9 cellular contexts compared by ENCODE assay signal in genomic region chr2:38722271-38723115, GRCh38. TPM values are rescaled to one million over a fixed set of nuclear protein-coding genes. Genes with fewer than 3 reads are reported as not detected.
DNase-seq lines count a peak whose midpoint lies in the region; ATAC-seq, FAIRE-seq and TF ChIP-seq lines count a peak whose summit lies in the region.
"Had no signal": no experiment of that assay in that cellular context is flagged by ENCODE, and none has a peak within 500 bp of the region (broad histone marks: within the 10 kb centered on the region; RNA-seq: fewer than 3 reads in every experiment).

No MANE protein-coding gene starts in this region.

- intact Hi-C loops in heart right ventricle (cut with DNase I) (loop anchor here in 8 of 10 donors (5.0 to 10.0 kb wide), 5 partner anchors 120 to 408 kb away; partner anchors contain the start of gene HNRNPLL (in 5 of the 8)), tibial artery (cut with DNase I; ENCODE audit: low total_unique reads) (no loop called here), lower lobe of right lung (cut with DNase I) (no loop called here)

- H3K4me1 ChIP-seq in A549: peaks cover 17% of the 10 kb centered on the region; the same call in 1 of the 3 replicates
- H3K4me1 ChIP-seq in SJCRH30: peaks cover 22% of the 10 kb centered on the region
- peaks cover 0 to 38% (median 19%) of the 10 kb centered on the region in 9 donors for H3K4me1 ChIP-seq in heart right ventricle
- peaks cover 0 to 24% (median 15%) of the 10 kb centered on the region in 4 donors for H3K4me1 ChIP-seq in tibial artery
- H3K4me1 ChIP-seq in lower lobe of right lung: peaks cover 22% of the 10 kb centered on the region
- peaks cover 17% of the 10 kb centered on the region for H3K4me1 ChIP-seq in osteoblast (ENCODE audit: insufficient read depth, low read length)

- H4K20me1 ChIP-seq in osteoblast (ENCODE audit: insufficient read depth, low read length): no peaks in the 10 kb centered on the region

- H3K27ac ChIP-seq in A549 (peak overlapping the region in 1 of 2 experiments; percentile 30; a peak in 3 of 6 replicates), SJCRH30 (no peak overlapping the region), heart right ventricle (peak overlapping the region in 8 of 10 donors; percentile 7 to 58 (median 54)), tibial artery (peak overlapping the region; percentile 31 to 41), lower lobe of right lung (no peak overlapping the region), RWPE1 (no peak overlapping the region), osteoblast (ENCODE audit: low read depth, low read length) (no peak overlapping the region)

- no peak for TF ChIP-seq RAD21 in A549 (conservative IDR thresholded peaks at IDR 0.05 in 1 of 2, IDR thresholded peaks at IDR 0.05 in 1 of 2)

- 85% methylated on average over 10 of the region's 10 CpGs for WGBS in A549 (ENCODE audit: missing lambda C conversion rate)
- 41 to 47% methylated on average over 10 of the region's 10 CpGs for WGBS in heart right ventricle, 2 donors

- TF ChIP-seq CTCF in A549 (IDR thresholded peaks at IDR 0.05): no peak
- no peak for TF ChIP-seq CTCF in heart right ventricle (IDR thresholded peaks at IDR 0.05)
- TF ChIP-seq CTCF in tibial artery (IDR thresholded peaks at IDR 0.05): no peak
- TF ChIP-seq CTCF in lower lobe of right lung (IDR thresholded peaks at IDR 0.05): no peak
- no peak for TF ChIP-seq CTCF in RWPE1 (conservative IDR thresholded peaks at IDR 0.05; ENCODE audit: low read depth)
- TF ChIP-seq CTCF in osteoblast (IDR thresholded peaks at IDR 0.05; ENCODE audit: extremely low read depth, low read depth, low read length): no peak

- H3K27me3 ChIP-seq in SJCRH30 (no peaks in the 10 kb centered on the region), heart right ventricle (no peaks in the 10 kb centered on the region), tibial artery (no peaks in the 10 kb centered on the region), lower lobe of right lung (ENCODE audit: low read depth) (no peaks in the 10 kb centered on the region), osteoblast (ENCODE audit: insufficient read depth, low read length) (no peaks in the 10 kb centered on the region)

- FAIRE-seq in A549 (lab: Jason Lieb, UNC): no peak
- FAIRE-seq: TTC549 had no signal

- no peak for DNase-seq in A549 (ENCODE audit: low read depth in 1 of 2, low spot score in 1 of 2)
- peak; percentile 31 to 58 for DNase-seq in SJCRH30
- DNase-seq in heart right ventricle: no peak
- DNase-seq in tibial artery: peak; percentile 14 to 42
- DNase-seq in lower lobe of right lung: no peak
- no peak for DNase-seq in RWPE1 (ENCODE audit: low spot score)
- DNase-seq in osteoblast (ENCODE audit: insufficient read length, low spot score, missing footprints): no peak

- CTCF ChIA-PET in A549 (lab: Yijun Ruan, JAX): interaction anchor here (0.7 to 26.7 kb wide), 11 partner anchors 9 to 186 kb away, joined by 3 to 423 read pairs (median 4); partner anchors contain the start of gene HNRNPLL
- CTCF ChIA-PET in RWPE1 (lab: Yijun Ruan, JAX): no interaction called here

- H3K36me3 ChIP-seq in SJCRH30: no peaks in the 10 kb centered on the region
- peaks cover 0 to 8% (median 0%) of the 10 kb centered on the region in 9 donors for H3K36me3 ChIP-seq in heart right ventricle
- H3K36me3 ChIP-seq in tibial artery: no peaks in the 10 kb centered on the region
- H3K36me3 ChIP-seq in lower lobe of right lung: no peaks in the 10 kb centered on the region
- H3K36me3 ChIP-seq in osteoblast (ENCODE audit: insufficient read depth, low read length): no peaks in the 10 kb centered on the region

- no peaks in the 10 kb centered on the region for H3K79me2 ChIP-seq in osteoblast (ENCODE audit: insufficient read depth, low read length)

- no peak for TF ChIP-seq POLR2A in A549 (IDR thresholded peaks at IDR 0.05; ENCODE audit: low read length)

- POLR2A ChIA-PET in A549 (lab: Yijun Ruan, JAX) (interaction anchor here (1.3 to 1.6 kb wide), 2 partner anchors 29 to 120 kb away, joined by 4 to 6 read pairs; partner anchors contain the start of genes HNRNPLL and SRSF7), RWPE1 (lab: Yijun Ruan, JAX; ENCODE audit: low non-redundant PET) (no interaction called here)

- no peaks in the 10 kb centered on the region for H3K9me3 ChIP-seq in A549
- H3K9me3 ChIP-seq in SJCRH30 (replicated peaks): no peaks in the 10 kb centered on the region
- H3K9me3 ChIP-seq in heart right ventricle: peaks cover 0 to 4% (median 0%) of the 10 kb centered on the region in 11 donors
- H3K9me3 ChIP-seq in tibial artery: no peaks in the 10 kb centered on the region
- no peaks in the 10 kb centered on the region for H3K9me3 ChIP-seq in lower lobe of right lung
- H3K9me3 ChIP-seq in osteoblast (ENCODE audit: low read depth, low read length): no peaks in the 10 kb centered on the region

- TF ChIP-seq EP300 in A549 (IDR thresholded peaks at IDR 0.05): no peak

- no peak overlapping the region for H2AFZ ChIP-seq in osteoblast (ENCODE audit: low read length)

- H3K4me2 ChIP-seq in A549: no peak overlapping the region
- H3K4me2 ChIP-seq in osteoblast (ENCODE audit: insufficient read depth, low read length): no peak overlapping the region

- ATAC-seq in A549 (peak; percentile 49 to 55), GM21447 (IDR thresholded peaks at IDR 0.05; ENCODE audit: unreplicated experiment) (peak; percentile 54), heart right ventricle (peak in 3 of 8 donors; percentile 23 to 40 (median 30)), lower lobe of right lung (no peak)

- H3K4me3 ChIP-seq in A549: no peak overlapping the region
- no peak overlapping the region for H3K4me3 ChIP-seq in SJCRH30
- no peak overlapping the region for H3K4me3 ChIP-seq in heart right ventricle
- no peak overlapping the region for H3K4me3 ChIP-seq in tibial artery
- no peak overlapping the region for H3K4me3 ChIP-seq in lower lobe of right lung
- H3K4me3 ChIP-seq in osteoblast (ENCODE audit: insufficient read depth, low read length): no peak overlapping the region

TF ChIP-seq in A549, 52 proteins besides CTCF, POLR2A, EP300 and RAD21 (continues in another document):
- TF ChIP-seq E2F6 (IDR thresholded peaks at IDR 0.05; ENCODE audit: borderline replicate concordance, low read depth) (no peak), EHF (CRISPR knock-in tag; IDR thresholded peaks at IDR 0.05) (no peak), RARB (CRISPR knock-in tag; IDR thresholded peaks at IDR 0.05) (no peak), ELK1 (IDR thresholded peaks at IDR 0.05; ENCODE audit: low read depth, low read length) (no peak), ESRRA (IDR thresholded peaks at IDR 0.05; ENCODE audit: borderline replicate concordance, low read length) (no peak), HOXB13 (CRISPR knock-in tag; IDR thresholded peaks at IDR 0.05; ENCODE audit: low read depth) (no peak)

RNA-seq across cellular contexts. Expression of gene SRSF7, which starts 28.7 kb away (rescaled TPM):
- 356 and 544 TPM in 2 replicates for polyA plus RNA-seq in A549 (2011; rRNA removed)
- 225 and 298 TPM in 2 replicates for polyA plus RNA-seq in A549 (2012; cell fraction: cytosol; rRNA removed)
- polyA plus RNA-seq in A549 (2012; cell fraction: nucleus; rRNA removed): 157 and 250 TPM in 2 replicates
- 355 to 422 TPM (median 397 TPM) in 3 replicates for polyA plus RNA-seq in A549 (2017; fragmentation: RNase III; extraction: RNeasy Plus Mini Kit Qiagen cat#74134 plus additional on column Dnase treatment)
- 287 and 351 TPM in 2 replicates for polyA minus RNA-seq in A549 (2011; rRNA and poly(A)+ RNA removed)
- total RNA-seq in SJCRH30 (2014; rRNA removed; shearing (Covaris generic)): 328 and 367 TPM in 2 replicates
- total RNA-seq in heart right ventricle: 10 to 100 TPM; 33.2 to 76.8 (median 47.2) TPM
- polyA plus RNA-seq in heart right ventricle: 10 to 100 TPM; 74.7 to 98.8 TPM
- 99.7 TPM for total RNA-seq in lower lobe of right lung
- total RNA-seq in osteoblast: 46.3 and 48.1 TPM in 2 replicates

RNA-seq across cellular contexts. Expression of gene GEMIN6, which starts 55.5 kb away (rescaled TPM):
- 46.7 and 51.2 TPM in 2 replicates for polyA plus RNA-seq in A549 (2011; rRNA removed)
- 19.8 and 22.5 TPM in 2 replicates for polyA plus RNA-seq in A549 (2012; cell fraction: cytosol; rRNA removed)
- polyA plus RNA-seq in A549 (2012; cell fraction: nucleus; rRNA removed): 4.4 and 8.1 TPM in 2 replicates
- polyA plus RNA-seq in A549 (2017; fragmentation: RNase III; extraction: RNeasy Plus Mini Kit Qiagen cat#74134 plus additional on column Dnase treatment): 53.2 to 59.0 TPM (median 53.5 TPM) in 3 replicates
- polyA minus RNA-seq in A549 (2011; rRNA and poly(A)+ RNA removed): 8.5 and 12.0 TPM in 2 replicates
- 25.5 and 29.4 TPM in 2 replicates for total RNA-seq in SJCRH30 (2014; rRNA removed; shearing (Covaris generic))
- total RNA-seq in heart right ventricle: 1 to 10 TPM; 6.1 to 9.7 (median 6.9) TPM
- polyA plus RNA-seq in heart right ventricle: 10 to 100 TPM in 1 of 2 donors, 1 to 10 TPM in 1; 7.9 to 10.5 TPM
- total RNA-seq in lower lobe of right lung: 11.1 TPM
- 4.3 and 5.3 TPM in 2 replicates for total RNA-seq in osteoblast

RNA-seq across cellular contexts. Expression of gene GALM, which starts 56.6 kb away (rescaled TPM):
- polyA plus RNA-seq in A549 (2011; rRNA removed) (34.1 and 34.2 TPM in 2 replicates), A549 (2017; fragmentation: RNase III; extraction: RNeasy Plus Mini Kit Qiagen cat#74134 plus additional on column Dnase treatment) (23.4 to 36.2 TPM (median 33.4 TPM) in 3 replicates), heart right ventricle (10 to 100 TPM in 1 of 2 donors, 1 to 10 TPM in 1; 6.5 to 11.9 TPM)
- polyA plus RNA-seq in A549 (2012; cell fraction: cytosol; rRNA removed): 21.7 and 22.7 TPM in 2 replicates
- polyA plus RNA-seq in A549 (2012; cell fraction: nucleus; rRNA removed): 11.4 and 14.0 TPM in 2 replicates
- 28.2 and 34.7 TPM in 2 replicates for polyA minus RNA-seq in A549 (2011; rRNA and poly(A)+ RNA removed)
- total RNA-seq in SJCRH30 (2014; rRNA removed; shearing (Covaris generic)): 19.6 and 22.0 TPM in 2 replicates
- total RNA-seq in heart right ventricle (10 to 100 TPM in 7 of 10 donors, 1 to 10 TPM in 3; 9.4 to 18.6 (median 11.0) TPM), lower lobe of right lung (17.7 TPM), osteoblast (50.7 and 54.2 TPM in 2 replicates)

Comparison
In these comparisons a context has a peak if more than half of its experiments do, and no peak if none do; other contexts are left out.
1. ATAC-seq: peak in A549 (2 of 2) and GM21447 (single experiment); none in lower lobe of right lung (0 of 2).
2. DNase-seq: peak in SJCRH30 (2 of 2) and tibial artery (2 of 2); none in A549 (0 of 2), heart right ventricle (0 of 2), lower lobe of right lung (single experiment), RWPE1 (single experiment) and osteoblast (single experiment).
3. H3K27ac ChIP-seq: peak in heart right ventricle (8 of 10) and tibial artery (2 of 2); none in SJCRH30 (single experiment), lower lobe of right lung (single experiment), RWPE1 (single experiment) and osteoblast (single experiment).
4. intact Hi-C loops: an anchor here in heart right ventricle (5.0 to 10.0 kb wide); none called in tibial artery and lower lobe of right lung.